In the genomic region with DNA sequence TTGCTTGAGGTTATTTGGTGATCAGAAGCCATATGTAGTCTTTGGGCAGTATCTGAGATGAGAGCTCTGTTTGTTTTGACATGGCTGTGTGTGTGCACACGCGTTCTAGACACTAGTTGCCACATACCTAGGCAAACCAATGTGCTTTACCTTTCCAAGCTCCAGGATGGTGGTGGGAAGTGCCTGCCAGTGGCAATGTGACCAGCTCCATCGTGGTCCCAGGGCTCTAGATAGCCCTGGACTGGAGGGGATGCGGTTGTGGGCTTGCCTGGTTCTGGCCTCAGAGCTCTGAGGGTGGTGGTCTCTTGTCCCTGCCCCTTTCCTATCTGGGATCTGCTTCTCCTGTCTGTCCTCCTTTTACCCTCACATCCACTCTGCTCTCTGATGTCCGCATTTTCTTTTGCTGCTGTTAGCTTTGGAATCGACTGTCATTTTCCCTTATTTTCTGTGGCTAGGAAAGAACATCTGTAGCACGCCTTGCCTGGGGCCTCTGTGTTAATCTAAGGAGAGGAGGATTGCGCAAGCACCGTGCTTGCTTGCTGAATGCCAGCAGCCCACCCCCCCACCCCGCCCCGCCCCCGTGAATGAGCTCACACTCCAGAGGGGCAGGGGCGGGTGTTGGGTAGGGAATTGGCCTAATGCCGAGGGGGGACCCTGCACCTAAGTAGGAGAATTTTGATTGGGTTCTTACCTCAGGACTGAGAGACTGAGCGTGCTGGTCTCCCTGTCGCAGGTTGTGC, we compare ENCODE assay signal across 8 cellular contexts.
DNase-seq lines count a peak whose midpoint lies in the region; ATAC-seq and TF ChIP-seq lines count a peak whose summit lies in the region.

No MANE protein-coding gene starts in this region.

- H3K9me3 ChIP-seq in T-helper 17 cell (ENCODE audit: control insufficient read depth, low read length, poor library complexity, severe bottlenecking) (no peaks in the 10 kb centered on the region), psoas muscle (no peaks in the 10 kb centered on the region), PC-3 (ENCODE audit: low read length) (no peaks in the 10 kb centered on the region)

- no peaks in the 10 kb centered on the region for H3K27me3 Mint-ChIP-seq in T-helper 17 cell

- H3K27me3 ChIP-seq in psoas muscle (ENCODE audit: insufficient read depth in 3 of 3, low read length in 2 of 3) = no peaks in the 10 kb centered on the region
- H3K27me3 ChIP-seq in PC-3 (ENCODE audit: low read length) = no peaks in the 10 kb centered on the region

- peak overlapping the region; percentile 83 for H3K27ac Mint-ChIP-seq in T-helper 17 cell

- H3K9me2 ChIP-seq in PC-3 (replicated peaks; ENCODE audit: low read length) = no peaks in the 10 kb centered on the region

- H3K36me3 ChIP-seq in psoas muscle (ENCODE audit: insufficient read depth in 1 of 2, low read depth in 1 of 2) (peaks cover 0 to 6% of the 10 kb centered on the region in 2 donors), PC-3 (ENCODE audit: low read depth, low read length) (no peaks in the 10 kb centered on the region)

- H3K4me3 ChIP-seq in foreskin fibroblast (ENCODE audit: low read depth in 1 of 2, low read length in 2 of 2) (peak overlapping the region; percentile 25 to 48), psoas muscle (peak overlapping the region; percentile 56), PC-3 (ENCODE audit: low read length) (no peak overlapping the region)

- peaks cover 11% of the 10 kb centered on the region; the same call in 1 of the 2 replicates for H4K20me1 ChIP-seq in PC-3 (ENCODE audit: low read length)

- TF ChIP-seq CTCF in foreskin fibroblast (IDR thresholded peaks at IDR 0.05; ENCODE audit: low read depth, low read length) = no peak
- TF ChIP-seq CTCF in psoas muscle (IDR thresholded peaks at IDR 0.05) = no peak
- TF ChIP-seq CTCF in PC-3 (conservative IDR thresholded peaks at IDR 0.05; ENCODE audit: low read depth, low read length) = no peak

- no peaks in the 10 kb centered on the region for H3F3A ChIP-seq in PC-3 (ENCODE audit: low read length, unreplicated experiment)

- peaks cover 66% of the 10 kb centered on the region for H3K4me1 Mint-ChIP-seq in T-helper 17 cell

- no peak overlapping the region for H3K4me3 Mint-ChIP-seq in T-helper 17 cell

- CTCF ChIA-PET in PC-3 (lab: Charles Lee) = no interaction called here

- H3K9ac ChIP-seq in PC-3 (ENCODE audit: low read length) = no peak overlapping the region

- intact Hi-C loops in psoas muscle (cut with DNase I) = loop anchor here in 1 of 2 donors (5.0 kb wide), 1 partner anchor 82 kb away; no protein-coding TSS in a partner anchor
- intact Hi-C loops in PC-3 (cut with micrococcal nuclease) = loop anchor here (5.0 kb wide), 1 partner anchor 47 kb away; no protein-coding TSS in a partner anchor

- BruUV-seq in PC-3 (replicated peaks; lab: Mats Ljungman, UMichigan) = no TSS peak

- H3K36me3 Mint-ChIP-seq in T-helper 17 cell (ENCODE audit: low read depth) = peaks cover 5% of the 10 kb centered on the region

- ATAC-seq in T-helper 17 cell (no peak), psoas muscle (peak; percentile 42 to 60 (median 48)), GM19455 (IDR thresholded peaks at IDR 0.05; ENCODE audit: unreplicated experiment) (no peak), PC-3 (no peak)

- peaks cover 76% of the 10 kb centered on the region for H3K79me2 ChIP-seq in PC-3 (ENCODE audit: low read length)

- H3K4me1 ChIP-seq in psoas muscle = peaks cover 74% of the 10 kb centered on the region
- no peaks in the 10 kb centered on the region for H3K4me1 ChIP-seq in PC-3 (ENCODE audit: insufficient read depth, low read length)

- DNase-seq in ELR (ENCODE audit: low read depth) (peak; percentile 58), T-helper 17 cell (no peak), foreskin fibroblast (peak; percentile 80 to 93), psoas muscle (peak; percentile 60 to 75), HPDE6-E6E7 (ENCODE audit: extremely low spot score) (no peak), NCI-H1930 (lab: John Stamatoyannopoulos, UW) (no peak), PC-3 (no peak)

- POLR2A ChIA-PET in PC-3 (lab: Charles Lee; ENCODE audit: unreplicated experiment) = no interaction called here

- 29 to 40% (median 35%) methylated on average over 16 of the region's 16 CpGs for WGBS in psoas muscle, 3 donors

- H3K27ac ChIP-seq in psoas muscle (peak overlapping the region; percentile 57), PC-3 (ENCODE audit: low read length) (no peak overlapping the region)

- no peak overlapping the region for H2AFZ ChIP-seq in PC-3 (ENCODE audit: low read length)

- no peak overlapping the region for H3K4me2 ChIP-seq in PC-3 (ENCODE audit: low read length)

Comparison
In these comparisons a context has a peak if more than half of its experiments do, and no peak if none do; other contexts are left out.
1. DNase-seq: peak in ELR (single experiment), foreskin fibroblast (2 of 2) and psoas muscle (2 of 2); none in T-helper 17 cell (0 of 3), HPDE6-E6E7 (single experiment), NCI-H1930 (0 of 2) and PC-3 (single experiment).
2. ATAC-seq: peak in psoas muscle (4 of 4); none in T-helper 17 cell (single experiment), GM19455 (single experiment) and PC-3 (single experiment).